Comparison of ENCODE assay signal across 21 cellular contexts in the genomic region with DNA sequence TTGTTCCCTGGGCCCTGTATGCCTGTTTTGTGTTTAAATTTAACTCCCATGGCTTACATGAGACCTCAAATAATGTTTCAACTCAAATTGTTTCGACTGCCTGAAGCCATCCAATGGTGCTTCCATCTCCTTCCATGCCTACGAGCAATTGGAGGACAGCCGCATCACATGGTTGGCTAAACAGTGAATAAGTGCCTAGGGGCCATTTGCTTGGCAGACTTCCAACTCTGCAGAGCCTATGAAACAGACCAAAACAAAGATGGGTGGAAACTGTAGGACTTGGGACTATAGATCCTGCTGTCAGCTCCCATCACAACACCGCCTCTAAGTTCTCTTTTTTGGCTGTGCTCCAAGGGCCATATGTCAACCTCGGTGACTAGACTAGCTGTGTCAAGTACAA.
DNase-seq lines count a peak whose midpoint lies in the region; ATAC-seq and TF ChIP-seq lines count a peak whose summit lies in the region.
"Had no signal": no experiment of that assay in that cellular context is flagged by ENCODE, and none has a peak within 500 bp of the region (broad histone marks: within the 10 kb centered on the region; RNA-seq: fewer than 3 reads in every experiment).

No MANE protein-coding gene starts in this region.

- H3K9me3 ChIP-seq in SJCRH30 (replicated peaks): 0 out of 2 replicates have a peak, but pooled peaks cover 4% of the 10 kb centered on the region
- H3K9me3 ChIP-seq in stomach: peaks cover 0 to 9% (median 0%) of the 10 kb centered on the region in 4 donors
- H3K9me3 ChIP-seq in OCI-LY7 (ENCODE audit: low read length): no peaks in the 10 kb centered on the region

- intact Hi-C loops in stomach (cut with DNase I; ENCODE audit: low total_unique reads) (no loop called here), OCI-LY7 (cut with micrococcal nuclease; ENCODE audit: unreplicated experiment) (no loop called here)

- no peaks in the 10 kb centered on the region for H3K36me3 ChIP-seq in SJCRH30
- H3K36me3 ChIP-seq in stomach: no peaks in the 10 kb centered on the region
- no peaks in the 10 kb centered on the region for H3K36me3 ChIP-seq in OCI-LY7 (ENCODE audit: insufficient read depth, low read length)
- H3K36me3 ChIP-seq: BLaER1 treated with 17β-estradiol and CSF1 and Interleukin-3, amounts not matched to agents 10 nM and 100 nM had no signal

- H3K9me2 ChIP-seq in OCI-LY7 (ENCODE audit: insufficient read depth, low read length): no peaks in the 10 kb centered on the region

- no peak overlapping the region for H3K4me3 ChIP-seq in SJCRH30
- no peak overlapping the region for H3K4me3 ChIP-seq in stomach
- H3K4me3 ChIP-seq in OCI-LY7 (ENCODE audit: low read depth, low read length, poor library complexity, severe bottlenecking): no peak overlapping the region
- H3K4me3 ChIP-seq: BLaER1 treated with 17β-estradiol and CSF1 and Interleukin-3, amounts not matched to agents 10 nM and 100 nM; tibial nerve had no signal

- no peak overlapping the region for H3K4me2 ChIP-seq in OCI-LY7 (ENCODE audit: low read length)
- H3K4me2 ChIP-seq: BLaER1 treated with 17β-estradiol and CSF1 and Interleukin-3, amounts not matched to agents 10 nM and 100 nM; KMS-11 had no signal

- POLR2A ChIA-PET in OCI-LY7 (lab: Charles Lee): no interaction called here

- CTCF ChIA-PET in OCI-LY7 (lab: Charles Lee; ENCODE audit: unreplicated experiment): no interaction called here

- 75 to 86% (median 84%) methylated on average over 5 of the region's 5 CpGs for WGBS in stomach, 5 donors

- TF ChIP-seq CTCF in stomach (IDR thresholded peaks at IDR 0.05) (no peak), OCI-LY7 (conservative IDR thresholded peaks at IDR 0.05; ENCODE audit: low read length) (no peak)

- no TSS peak for BruUV-seq in OCI-LY7 (replicated peaks; lab: Mats Ljungman, UMichigan)

- no peaks in the 10 kb centered on the region for H4K20me1 ChIP-seq in OCI-LY7 (ENCODE audit: insufficient read depth, low read length)
- H4K20me1 ChIP-seq: BLaER1 treated with 17β-estradiol and CSF1 and Interleukin-3, amounts not matched to agents 10 nM and 100 nM had no signal

- no peak for TF ChIP-seq POLR2A in stomach (IDR thresholded peaks at IDR 0.05)

- no peaks in the 10 kb centered on the region for H3K4me1 ChIP-seq in SJCRH30
- H3K4me1 ChIP-seq in stomach: peaks cover 4 to 46% (median 23%) of the 10 kb centered on the region in 4 donors
- H3K4me1 ChIP-seq in OCI-LY7 (ENCODE audit: insufficient read depth, low read length, poor library complexity, severe bottlenecking): no peaks in the 10 kb centered on the region

- DNase-seq in DMS153 (lab: John Stamatoyannopoulos, UW) (peak; percentile 7), DMS153 treated with DMSO at 0.1 percent for 48 hours (lab: John Stamatoyannopoulos, UW; ENCODE audit: unreplicated experiment) (no peak), NCI-H1694 (lab: John Stamatoyannopoulos, UW) (peak; percentile 34), SJCRH30 (peak; percentile 68 to 80), stomach (no peak), OCI-LY7 (ENCODE audit: low spot score) (no peak)
- DNase-seq: caudate nucleus; effector CD8-positive, alpha-beta T cell; left colon; NCI-H1436; NK-92 treated with Interleukin-12 subunit alpha and Interleukin-12 subunit beta, amount 100 ng/mL, for 24 hours; occipital lobe had no signal

- H3K79me2 ChIP-seq in OCI-LY7 (ENCODE audit: insufficient read depth, low read depth, low read length): no peaks in the 10 kb centered on the region

- H2AFZ ChIP-seq in OCI-LY7 (ENCODE audit: low read length): no peak overlapping the region

- TF ChIP-seq EP300 in stomach (IDR thresholded peaks at IDR 0.05): no peak

- no peak overlapping the region for H3K27ac ChIP-seq in SJCRH30
- H3K27ac ChIP-seq in stomach: peak overlapping the region in 3 of 5 donors; percentile 4 to 80 (median 37)
- no peak overlapping the region for H3K27ac ChIP-seq in OCI-LY7 (ENCODE audit: low read depth, low read length, poor library complexity, severe bottlenecking)
- H3K27ac ChIP-seq: 22Rv1; BLaER1 treated with 17β-estradiol and CSF1 and Interleukin-3, amounts not matched to agents 10 nM and 100 nM; HL-60; KMS-11; tibial nerve had no signal

- no peak for ATAC-seq in HG03108 (IDR thresholded peaks at IDR 0.05; ENCODE audit: unreplicated experiment)
- ATAC-seq in GM18873 (IDR thresholded peaks at IDR 0.05; ENCODE audit: low FRiP score, unreplicated experiment): no peak
- ATAC-seq: activated T-helper 17 cell treated with anti-CD3 and anti-CD28 coated beads, Interleukin-2, amount 50 U/mL, for 72 hours; left colon; Right ventricle myocardium inferior had no signal

- no peaks in the 10 kb centered on the region for H3K27me3 ChIP-seq in SJCRH30
- H3K27me3 ChIP-seq in stomach: no peaks in the 10 kb centered on the region
- H3K27me3 ChIP-seq: BLaER1 treated with 17β-estradiol and CSF1 and Interleukin-3, amounts not matched to agents 10 nM and 100 nM; tibial nerve had no signal

Comparison
In these comparisons a context has a peak if more than half of its experiments do, and no peak if none do; other contexts are left out.
1. DNase-seq: peak in DMS153 (single experiment), NCI-H1694 (single experiment) and SJCRH30 (2 of 2); none in DMS153 treated with DMSO at 0.1 percent for 48 hours (single experiment), stomach (single experiment) and OCI-LY7 (single experiment).
2. H3K27ac ChIP-seq: peak in stomach (3 of 5); none in SJCRH30 (single experiment) and OCI-LY7 (single experiment).